ENCODE assay signal across 27 cellular contexts in the genomic region with DNA sequence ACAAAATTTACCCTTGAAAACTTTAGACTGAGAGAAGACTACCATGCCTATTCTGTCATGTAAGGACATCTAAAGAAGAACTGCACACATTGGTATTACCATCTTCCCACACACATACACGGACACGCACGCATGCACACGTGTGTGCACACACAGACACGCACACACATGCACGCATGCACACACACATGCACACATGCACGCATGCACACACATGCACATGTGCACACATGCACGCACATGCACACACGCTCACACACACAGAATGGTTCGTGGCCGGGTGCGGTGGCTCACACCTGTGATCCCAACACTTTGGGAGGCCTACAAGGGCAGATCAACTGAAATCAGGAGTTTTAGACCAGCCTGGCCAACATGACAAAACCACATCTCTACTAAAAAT.
DNase-seq lines count a peak whose midpoint lies in the region; ATAC-seq, FAIRE-seq and TF ChIP-seq lines count a peak whose summit lies in the region.
"Had no signal": no experiment of that assay in that cellular context is flagged by ENCODE, and none has a peak within 500 bp of the region (broad histone marks: within the 10 kb centered on the region; RNA-seq: fewer than 3 reads in every experiment).

No MANE protein-coding gene starts in this region.

- DNase-seq in HTR-8/SVneo (ENCODE audit: insufficient read length, low spot score) (no peak), Karpas-422 (peak; percentile 22), bronchial epithelial cell (ENCODE audit: low read depth) (no peak), urothelium cell line (ENCODE audit: low spot score) (no peak), NCI-H446 (lab: John Stamatoyannopoulos, UW) (no peak)
- no peak for DNase-seq in activated T-helper 1 cell treated with anti-CD3 and anti-CD28 coated beads, Interleukin-12 subunit alpha, Interleukin-12 subunit beta, Interleukin-2, Interleukin-4 antibody, amounts not matched to agents 30 ng/mL and 10 ng/mL and 1 ng/mL, durations not matched to agents 14 hours and 24 hours and 36 hours (ENCODE audit: low spot score)
- DNase-seq: 8988T; ACHN; BE2C; C1 segment of cervical spinal cord; CD4-positive, alpha-beta memory T cell; CD4-positive, CD25-positive, alpha-beta regulatory T cell; CD8-positive, alpha-beta memory T cell; COR-L47; DMS 273 treated with DMSO at 0.1 percent for 48 hours; DMS153; DMS53; DMS79; DND-41; EL; GDM1 had no signal

- H3K27me3 ChIP-seq in Karpas-422 (ENCODE audit: low read length) (no peaks in the 10 kb centered on the region), bronchial epithelial cell (ENCODE audit: control insufficient read depth, insufficient read depth, low read length) (no peaks in the 10 kb centered on the region)
- H3K27me3 ChIP-seq: BE2C, BLaER1 had no signal

- H3K4me1 Mint-ChIP-seq in activated T-helper 1 cell treated with anti-CD3 and anti-CD28 coated beads, Interleukin-12 subunit alpha, Interleukin-12 subunit beta, Interleukin-2, Interleukin-4 antibody, amounts not matched to agents 30 ng/mL and 10 ng/mL and 1 ng/mL, durations not matched to agents 14 hours and 24 hours and 36 hours (ENCODE audit: low read depth) = no peaks in the 10 kb centered on the region
- H3K4me1 Mint-ChIP-seq: CD14-positive monocyte; CD4-positive, alpha-beta memory T cell; CD4-positive, CD25-positive, alpha-beta regulatory T cell; CD8-positive, alpha-beta memory T cell had no signal

- H3K27me3 Mint-ChIP-seq in activated T-helper 1 cell treated with anti-CD3 and anti-CD28 coated beads, Interleukin-12 subunit alpha, Interleukin-12 subunit beta, Interleukin-2, Interleukin-4 antibody, amounts not matched to agents 30 ng/mL and 10 ng/mL and 1 ng/mL, durations not matched to agents 14 hours and 24 hours and 36 hours (ENCODE audit: insufficient read depth) = no peaks in the 10 kb centered on the region
- H3K27me3 Mint-ChIP-seq: CD8-positive, alpha-beta memory T cell had no signal

- H3K4me1 ChIP-seq in Karpas-422 (ENCODE audit: low read length) = peaks cover 8% of the 10 kb centered on the region
- H3K4me1 ChIP-seq: BE2C, BLaER1 had no signal

- no peak overlapping the region for H3K9ac ChIP-seq in Karpas-422 (ENCODE audit: low read length)
- H3K9ac ChIP-seq: BLaER1 had no signal

- H3K9me3 ChIP-seq in Karpas-422 (ENCODE audit: low read length) = no peaks in the 10 kb centered on the region
- H3K9me3 ChIP-seq: BE2C, BLaER1 had no signal

- no peaks in the 10 kb centered on the region for H4K20me1 ChIP-seq in Karpas-422 (ENCODE audit: insufficient read depth, low read depth, low read length)
- H4K20me1 ChIP-seq: BLaER1 had no signal

- H3K4me2 ChIP-seq in Karpas-422 (ENCODE audit: low read depth, low read length, poor library complexity, severe bottlenecking) = no peak overlapping the region
- H3K4me2 ChIP-seq: BLaER1 had no signal

- no peaks in the 10 kb centered on the region for H3K36me3 Mint-ChIP-seq in activated T-helper 1 cell treated with anti-CD3 and anti-CD28 coated beads, Interleukin-12 subunit alpha, Interleukin-12 subunit beta, Interleukin-2, Interleukin-4 antibody, amounts not matched to agents 30 ng/mL and 10 ng/mL and 1 ng/mL, durations not matched to agents 14 hours and 24 hours and 36 hours (ENCODE audit: low read depth)
- H3K36me3 Mint-ChIP-seq: CD14-positive monocyte; CD4-positive, alpha-beta memory T cell; CD4-positive, CD25-positive, alpha-beta regulatory T cell; CD8-positive, alpha-beta memory T cell had no signal

- no peak for ATAC-seq in GM18502 (IDR thresholded peaks at IDR 0.05; ENCODE audit: poor library complexity, unreplicated experiment)

- no peak for TF ChIP-seq CTCF in bronchial epithelial cell (IDR thresholded peaks at IDR 0.05; ENCODE audit: insufficient read depth, low read length, severe bottlenecking)

- no peak overlapping the region for H2AFZ ChIP-seq in Karpas-422 (ENCODE audit: low read length)

- FAIRE-seq in HTR-8/SVneo (lab: Jason Lieb, UNC) (peak; percentile 87), bronchial epithelial cell (lab: Jason Lieb, UNC) (peak; percentile 94), urothelium cell line (lab: Jason Lieb, UNC) (peak; percentile 87)
- FAIRE-seq: A204.1, GM12891, GM18507 had no signal

- H3K27ac ChIP-seq in Karpas-422 (ENCODE audit: low read length) = no peak overlapping the region
- H3K27ac ChIP-seq: BLaER1 had no signal

- H3K79me2 ChIP-seq in Karpas-422 (ENCODE audit: low read length) = no peaks in the 10 kb centered on the region

- no peak overlapping the region for H3K4me3 Mint-ChIP-seq in activated T-helper 1 cell treated with anti-CD3 and anti-CD28 coated beads, Interleukin-12 subunit alpha, Interleukin-12 subunit beta, Interleukin-2, Interleukin-4 antibody, amounts not matched to agents 30 ng/mL and 10 ng/mL and 1 ng/mL, durations not matched to agents 14 hours and 24 hours and 36 hours
- H3K4me3 Mint-ChIP-seq: CD14-positive monocyte; CD4-positive, alpha-beta memory T cell; CD4-positive, CD25-positive, alpha-beta regulatory T cell; CD8-positive, alpha-beta memory T cell had no signal

- H3K9me3 Mint-ChIP-seq in activated T-helper 1 cell treated with anti-CD3 and anti-CD28 coated beads, Interleukin-12 subunit alpha, Interleukin-12 subunit beta, Interleukin-2, Interleukin-4 antibody, amounts not matched to agents 30 ng/mL and 10 ng/mL and 1 ng/mL, durations not matched to agents 14 hours and 24 hours and 36 hours = peaks cover 3% of the 10 kb centered on the region

- H3K4me3 ChIP-seq in Karpas-422 (ENCODE audit: low read length) (no peak overlapping the region), bronchial epithelial cell (ENCODE audit: low read depth, low read length) (no peak overlapping the region)
- H3K4me3 ChIP-seq: BLaER1 had no signal

- intact Hi-C loops in activated T-helper 1 cell treated with anti-CD3 and anti-CD28 coated beads, Interleukin-12 subunit alpha, Interleukin-12 subunit beta, Interleukin-2, Interleukin-4 antibody, amounts not matched to agents 30 ng/mL and 10 ng/mL and 1 ng/mL, durations not matched to agents 14 hours and 24 hours and 36 hours (cut with micrococcal nuclease) = no loop called here

- no peak overlapping the region for H3K27ac Mint-ChIP-seq in activated T-helper 1 cell treated with anti-CD3 and anti-CD28 coated beads, Interleukin-12 subunit alpha, Interleukin-12 subunit beta, Interleukin-2, Interleukin-4 antibody, amounts not matched to agents 30 ng/mL and 10 ng/mL and 1 ng/mL, durations not matched to agents 14 hours and 24 hours and 36 hours
- H3K27ac Mint-ChIP-seq: CD14-positive monocyte; CD4-positive, alpha-beta memory T cell; CD4-positive, CD25-positive, alpha-beta regulatory T cell; CD8-positive, alpha-beta memory T cell had no signal

- H3K36me3 ChIP-seq in Karpas-422 (ENCODE audit: insufficient read depth, low read length) (no peaks in the 10 kb centered on the region), bronchial epithelial cell (ENCODE audit: control insufficient read depth, insufficient read depth, low read length) (no peaks in the 10 kb centered on the region)
- H3K36me3 ChIP-seq: BE2C, BLaER1 had no signal

- H3K9me2 ChIP-seq in Karpas-422 (replicated peaks; ENCODE audit: insufficient read depth, low read length) = no peaks in the 10 kb centered on the region
